Comparison of ENCODE assay signal across 1 cellular context in the genomic region with DNA sequence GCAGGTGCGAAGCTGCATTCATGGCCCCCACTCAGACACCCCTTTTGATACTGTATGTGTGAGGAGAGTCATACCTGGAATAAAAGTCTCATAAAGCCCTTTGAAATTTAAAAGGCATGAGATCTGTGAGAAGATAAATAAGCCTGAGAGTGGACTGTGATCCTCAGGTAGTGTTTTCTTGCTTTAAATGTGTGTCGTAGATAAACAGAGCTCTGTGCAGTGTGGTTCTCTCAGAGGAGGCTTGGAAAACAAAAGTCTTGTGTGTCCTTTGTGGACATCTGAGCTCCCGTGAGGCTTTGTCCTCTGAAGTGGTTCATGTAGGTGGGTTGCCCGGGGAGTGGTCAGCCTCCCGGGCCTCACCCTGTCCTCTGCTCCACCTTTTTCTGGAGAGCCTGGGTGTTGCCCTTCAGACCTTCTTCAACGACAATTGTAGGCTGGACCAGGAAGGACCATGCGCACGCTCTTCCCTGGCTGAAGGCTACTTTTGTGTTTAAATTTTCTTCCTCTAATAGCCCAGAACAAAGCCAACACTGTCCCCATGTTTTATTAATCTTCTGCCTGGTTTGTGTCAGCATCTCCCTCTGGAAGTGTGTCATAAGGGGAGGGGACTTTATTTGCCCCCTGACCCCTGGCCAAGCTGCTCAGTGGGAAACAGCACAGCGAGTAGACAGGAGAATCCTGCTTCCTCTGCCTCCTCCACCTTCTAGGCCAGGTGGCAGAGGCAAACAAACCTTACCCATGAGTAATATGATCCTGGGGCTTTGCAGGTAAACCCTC.
TF ChIP-seq lines count a peak whose summit lies in the region.

No MANE protein-coding gene starts in this region.

TF ChIP-seq in HepG2, 621 proteins besides CTCF, POLR2A, EP300 and RAD21 (continued from another document and continues in another):
- TF ChIP-seq, protein P1, sequence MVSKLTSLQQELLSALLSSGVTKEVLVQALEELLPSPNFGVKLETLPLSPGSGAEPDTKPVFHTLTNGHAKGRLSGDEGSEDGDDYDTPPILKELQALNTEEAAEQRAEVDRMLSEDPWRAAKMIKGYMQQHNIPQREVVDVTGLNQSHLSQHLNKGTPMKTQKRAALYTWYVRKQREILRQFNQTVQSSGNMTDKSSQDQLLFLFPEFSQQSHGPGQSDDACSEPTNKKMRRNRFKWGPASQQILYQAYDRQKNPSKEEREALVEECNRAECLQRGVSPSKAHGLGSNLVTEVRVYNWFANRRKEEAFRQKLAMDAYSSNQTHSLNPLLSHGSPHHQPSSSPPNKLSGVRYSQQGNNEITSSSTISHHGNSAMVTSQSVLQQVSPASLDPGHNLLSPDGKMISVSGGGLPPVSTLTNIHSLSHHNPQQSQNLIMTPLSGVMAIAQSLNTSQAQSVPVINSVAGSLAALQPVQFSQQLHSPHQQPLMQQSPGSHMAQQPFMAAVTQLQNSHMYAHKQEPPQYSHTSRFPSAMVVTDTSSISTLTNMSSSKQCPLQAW (CRISPR knock-in tag; IDR thresholded peaks at IDR 0.05): peak; percentile 23
- TF ChIP-seq, protein P2, sequence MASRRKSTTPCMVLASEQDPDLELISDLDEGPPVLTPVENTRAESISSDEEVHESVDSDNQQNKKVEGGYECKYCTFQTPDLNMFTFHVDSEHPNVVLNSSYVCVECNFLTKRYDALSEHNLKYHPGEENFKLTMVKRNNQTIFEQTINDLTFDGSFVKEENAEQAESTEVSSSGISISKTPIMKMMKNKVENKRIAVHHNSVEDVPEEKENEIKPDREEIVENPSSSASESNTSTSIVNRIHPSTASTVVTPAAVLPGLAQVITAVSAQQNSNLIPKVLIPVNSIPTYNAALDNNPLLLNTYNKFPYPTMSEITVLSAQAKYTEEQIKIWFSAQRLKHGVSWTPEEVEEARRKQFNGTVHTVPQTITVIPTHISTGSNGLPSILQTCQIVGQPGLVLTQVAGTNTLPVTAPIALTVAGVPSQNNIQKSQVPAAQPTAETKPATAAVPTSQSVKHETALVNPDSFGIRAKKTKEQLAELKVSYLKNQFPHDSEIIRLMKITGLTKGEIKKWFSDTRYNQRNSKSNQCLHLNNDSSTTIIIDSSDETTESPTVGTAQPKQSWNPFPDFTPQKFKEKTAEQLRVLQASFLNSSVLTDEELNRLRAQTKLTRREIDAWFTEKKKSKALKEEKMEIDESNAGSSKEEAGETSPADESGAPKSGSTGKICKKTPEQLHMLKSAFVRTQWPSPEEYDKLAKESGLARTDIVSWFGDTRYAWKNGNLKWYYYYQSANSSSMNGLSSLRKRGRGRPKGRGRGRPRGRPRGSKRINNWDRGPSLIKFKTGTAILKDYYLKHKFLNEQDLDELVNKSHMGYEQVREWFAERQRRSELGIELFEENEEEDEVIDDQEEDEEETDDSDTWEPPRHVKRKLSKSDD (CRISPR knock-in tag; IDR thresholded peaks at IDR 0.05; ENCODE audit: low read depth): no peak
- TF ChIP-seq ZNF17 (CRISPR knock-in tag; IDR thresholded peaks at IDR 0.05) (no peak), ZNF569 (CRISPR knock-in tag; IDR thresholded peaks at IDR 0.05; ENCODE audit: borderline replicate concordance) (no peak; the same call in 1 of the 2 replicates), SAP130 (CRISPR knock-in tag; IDR thresholded peaks at IDR 0.05; ENCODE audit: low read depth) (peak; percentile 75), PRMT3 (CRISPR knock-in tag; IDR thresholded peaks at IDR 0.05; ENCODE audit: borderline replicate concordance, low read depth) (no peak; the same call in 1 of the 2 replicates), KDM5A (IDR thresholded peaks at IDR 0.05; ENCODE audit: borderline replicate concordance, low read length) (0 out of 2 replicates have a peak, but pooled peaks have one; percentile 15), HNF4G (IDR thresholded peaks at IDR 0.05; ENCODE audit: borderline replicate concordance, low read depth, low read length) (peak; percentile 79), HNF4G (CRISPR knock-in tag; IDR thresholded peaks at IDR 0.05; ENCODE audit: borderline replicate concordance, low read depth) (peak; percentile 78; the same call in 1 of the 2 replicates), EED (CRISPR knock-in tag; IDR thresholded peaks at IDR 0.05) (no peak), KDM5B (CRISPR knock-in tag; IDR thresholded peaks at IDR 0.05; ENCODE audit: borderline replicate concordance) (no peak), ZNF670 (CRISPR knock-in tag; IDR thresholded peaks at IDR 0.05; ENCODE audit: borderline replicate concordance) (no peak), NR2F1 (CRISPR knock-in tag; IDR thresholded peaks at IDR 0.05) (peak in 1 of 2 experiments; percentile 60; a peak in 2 of 4 replicates), RFX3 (CRISPR knock-in tag; IDR thresholded peaks at IDR 0.05) (no peak), ZNF251 (CRISPR knock-in tag; IDR thresholded peaks at IDR 0.05) (no peak), ZBTB42 (CRISPR knock-in tag; IDR thresholded peaks at IDR 0.05) (no peak), ZNF878 (CRISPR knock-in tag; IDR thresholded peaks at IDR 0.05) (peak; percentile 48), MAZ (IDR thresholded peaks at IDR 0.05; ENCODE audit: borderline replicate concordance, low read depth, low read length) (no peak), MAZ (CRISPR knock-in tag; IDR thresholded peaks at IDR 0.05; ENCODE audit: low read depth) (no peak; the same call in 1 of the 2 replicates), PRPF4 (IDR thresholded peaks at IDR 0.05; ENCODE audit: low read depth, low read length, poor library complexity, severe bottlenecking) (no peak), ZFYVE20 (CRISPR knock-in tag; IDR thresholded peaks at IDR 0.05; ENCODE audit: borderline replicate concordance, low read depth) (no peak), ZNF530 (CRISPR knock-in tag; IDR thresholded peaks at IDR 0.05; ENCODE audit: low read depth) (no peak), ZNF292 (CRISPR knock-in tag; IDR thresholded peaks at IDR 0.05; ENCODE audit: borderline replicate concordance, low read depth) (peak; percentile 79; the same call in 1 of the 2 replicates), KDM4B (CRISPR knock-in tag; IDR thresholded peaks at IDR 0.05) (no peak), JUN (CRISPR knock-in tag; IDR thresholded peaks at IDR 0.05) (no peak), ZNF737 (CRISPR knock-in tag; IDR thresholded peaks at IDR 0.05; ENCODE audit: borderline replicate concordance) (no peak), ZNF547 (CRISPR knock-in tag; IDR thresholded peaks at IDR 0.05) (no peak), ZNF788 (CRISPR knock-in tag; IDR thresholded peaks at IDR 0.05; ENCODE audit: borderline replicate concordance) (no peak; the same call in 1 of the 2 replicates), ZNF431 (CRISPR knock-in tag; IDR thresholded peaks at IDR 0.05; ENCODE audit: borderline replicate concordance, low read depth) (peak; percentile 49; the same call in 1 of the 2 replicates), ARID2 (CRISPR knock-in tag; IDR thresholded peaks at IDR 0.05; ENCODE audit: borderline replicate concordance) (no peak), ZNF761 (CRISPR knock-in tag; conservative IDR thresholded peaks at IDR 0.05) (no peak), HMGA1 (CRISPR knock-in tag; conservative IDR thresholded peaks at IDR 0.05) (no peak), ARNT2 (CRISPR knock-in tag; IDR thresholded peaks at IDR 0.05; ENCODE audit: low read depth) (peak; percentile 70; the same call in 1 of the 2 replicates), ZNF10 (CRISPR knock-in tag; IDR thresholded peaks at IDR 0.05; ENCODE audit: borderline replicate concordance, low read depth) (no peak), PPARG (CRISPR knock-in tag; conservative IDR thresholded peaks at IDR 0.05) (peak; percentile 65), ATRX (CRISPR knock-in tag; IDR thresholded peaks at IDR 0.05; ENCODE audit: borderline replicate concordance) (no peak), ZSCAN12 (CRISPR knock-in tag; IDR thresholded peaks at IDR 0.05) (no peak), RBM39 (IDR thresholded peaks at IDR 0.05; ENCODE audit: low read depth, low read length, poor library complexity, severe bottlenecking) (no peak), TOE1 (CRISPR knock-in tag; IDR thresholded peaks at IDR 0.05) (peak; percentile 55; the same call in 1 of the 2 replicates), ZNF546 (CRISPR knock-in tag; conservative IDR thresholded peaks at IDR 0.05) (no peak), ZNF121 (CRISPR knock-in tag; IDR thresholded peaks at IDR 0.05) (no peak), ZNF790 (CRISPR knock-in tag; IDR thresholded peaks at IDR 0.05; ENCODE audit: borderline replicate concordance) (no peak), ZNF337 (CRISPR knock-in tag; IDR thresholded peaks at IDR 0.05; ENCODE audit: borderline replicate concordance, low read depth) (no peak)
- TF ChIP-seq, protein P3, sequence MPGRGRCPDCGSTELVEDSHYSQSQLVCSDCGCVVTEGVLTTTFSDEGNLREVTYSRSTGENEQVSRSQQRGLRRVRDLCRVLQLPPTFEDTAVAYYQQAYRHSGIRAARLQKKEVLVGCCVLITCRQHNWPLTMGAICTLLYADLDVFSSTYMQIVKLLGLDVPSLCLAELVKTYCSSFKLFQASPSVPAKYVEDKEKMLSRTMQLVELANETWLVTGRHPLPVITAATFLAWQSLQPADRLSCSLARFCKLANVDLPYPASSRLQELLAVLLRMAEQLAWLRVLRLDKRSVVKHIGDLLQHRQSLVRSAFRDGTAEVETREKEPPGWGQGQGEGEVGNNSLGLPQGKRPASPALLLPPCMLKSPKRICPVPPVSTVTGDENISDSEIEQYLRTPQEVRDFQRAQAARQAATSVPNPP (CRISPR knock-in tag; IDR thresholded peaks at IDR 0.05): no peak
- TF ChIP-seq, protein P4, sequence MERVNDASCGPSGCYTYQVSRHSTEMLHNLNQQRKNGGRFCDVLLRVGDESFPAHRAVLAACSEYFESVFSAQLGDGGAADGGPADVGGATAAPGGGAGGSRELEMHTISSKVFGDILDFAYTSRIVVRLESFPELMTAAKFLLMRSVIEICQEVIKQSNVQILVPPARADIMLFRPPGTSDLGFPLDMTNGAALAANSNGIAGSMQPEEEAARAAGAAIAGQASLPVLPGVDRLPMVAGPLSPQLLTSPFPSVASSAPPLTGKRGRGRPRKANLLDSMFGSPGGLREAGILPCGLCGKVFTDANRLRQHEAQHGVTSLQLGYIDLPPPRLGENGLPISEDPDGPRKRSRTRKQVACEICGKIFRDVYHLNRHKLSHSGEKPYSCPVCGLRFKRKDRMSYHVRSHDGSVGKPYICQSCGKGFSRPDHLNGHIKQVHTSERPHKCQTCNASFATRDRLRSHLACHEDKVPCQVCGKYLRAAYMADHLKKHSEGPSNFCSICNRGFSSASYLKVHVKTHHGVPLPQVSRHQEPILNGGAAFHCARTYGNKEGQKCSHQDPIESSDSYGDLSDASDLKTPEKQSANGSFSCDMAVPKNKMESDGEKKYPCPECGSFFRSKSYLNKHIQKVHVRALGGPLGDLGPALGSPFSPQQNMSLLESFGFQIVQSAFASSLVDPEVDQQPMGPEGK (CRISPR knock-in tag; IDR thresholded peaks at IDR 0.05): peak; percentile 83
- TF ChIP-seq, protein P5, sequence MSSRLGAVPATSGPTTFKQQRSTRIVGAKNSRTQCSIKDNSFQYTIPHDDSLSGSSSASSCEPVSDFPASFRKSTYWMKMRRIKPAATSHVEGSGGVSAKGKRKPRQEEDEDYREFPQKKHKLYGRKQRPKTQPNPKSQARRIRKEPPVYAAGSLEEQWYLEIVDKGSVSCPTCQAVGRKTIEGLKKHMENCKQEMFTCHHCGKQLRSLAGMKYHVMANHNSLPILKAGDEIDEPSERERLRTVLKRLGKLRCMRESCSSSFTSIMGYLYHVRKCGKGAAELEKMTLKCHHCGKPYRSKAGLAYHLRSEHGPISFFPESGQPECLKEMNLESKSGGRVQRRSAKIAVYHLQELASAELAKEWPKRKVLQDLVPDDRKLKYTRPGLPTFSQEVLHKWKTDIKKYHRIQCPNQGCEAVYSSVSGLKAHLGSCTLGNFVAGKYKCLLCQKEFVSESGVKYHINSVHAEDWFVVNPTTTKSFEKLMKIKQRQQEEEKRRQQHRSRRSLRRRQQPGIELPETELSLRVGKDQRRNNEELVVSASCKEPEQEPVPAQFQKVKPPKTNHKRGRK (CRISPR knock-in tag; IDR thresholded peaks at IDR 0.05): no peak
- TF ChIP-seq, protein P6, sequence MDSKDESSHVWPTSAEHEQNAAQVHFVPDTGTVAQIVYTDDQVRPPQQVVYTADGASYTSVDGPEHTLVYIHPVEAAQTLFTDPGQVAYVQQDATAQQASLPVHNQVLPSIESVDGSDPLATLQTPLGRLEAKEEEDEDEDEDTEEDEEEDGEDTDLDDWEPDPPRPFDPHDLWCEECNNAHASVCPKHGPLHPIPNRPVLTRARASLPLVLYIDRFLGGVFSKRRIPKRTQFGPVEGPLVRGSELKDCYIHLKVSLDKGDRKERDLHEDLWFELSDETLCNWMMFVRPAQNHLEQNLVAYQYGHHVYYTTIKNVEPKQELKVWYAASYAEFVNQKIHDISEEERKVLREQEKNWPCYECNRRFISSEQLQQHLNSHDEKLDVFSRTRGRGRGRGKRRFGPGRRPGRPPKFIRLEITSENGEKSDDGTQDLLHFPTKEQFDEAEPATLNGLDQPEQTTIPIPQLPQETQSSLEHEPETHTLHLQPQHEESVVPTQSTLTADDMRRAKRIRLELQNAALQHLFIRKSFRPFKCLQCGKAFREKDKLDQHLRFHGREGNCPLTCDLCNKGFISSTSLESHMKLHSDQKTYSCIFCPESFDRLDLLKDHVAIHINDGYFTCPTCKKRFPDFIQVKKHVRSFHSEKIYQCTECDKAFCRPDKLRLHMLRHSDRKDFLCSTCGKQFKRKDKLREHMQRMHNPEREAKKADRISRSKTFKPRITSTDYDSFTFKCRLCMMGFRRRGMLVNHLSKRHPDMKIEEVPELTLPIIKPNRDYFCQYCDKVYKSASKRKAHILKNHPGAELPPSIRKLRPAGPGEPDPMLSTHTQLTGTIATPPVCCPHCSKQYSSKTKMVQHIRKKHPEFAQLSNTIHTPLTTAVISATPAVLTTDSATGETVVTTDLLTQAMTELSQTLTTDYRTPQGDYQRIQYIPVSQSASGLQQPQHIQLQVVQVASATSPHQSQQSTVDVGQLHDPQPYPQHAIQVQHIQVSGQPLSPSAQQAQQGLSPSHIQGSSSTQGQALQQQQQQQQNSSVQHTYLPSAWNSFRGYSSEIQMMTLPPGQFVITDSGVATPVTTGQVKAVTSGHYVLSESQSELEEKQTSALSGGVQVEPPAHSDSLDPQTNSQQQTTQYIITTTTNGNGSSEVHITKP (CRISPR knock-in tag; IDR thresholded peaks at IDR 0.05; ENCODE audit: low read depth): peak; percentile 66; the same call in 1 of the 2 replicates
- TF ChIP-seq, protein P7, sequence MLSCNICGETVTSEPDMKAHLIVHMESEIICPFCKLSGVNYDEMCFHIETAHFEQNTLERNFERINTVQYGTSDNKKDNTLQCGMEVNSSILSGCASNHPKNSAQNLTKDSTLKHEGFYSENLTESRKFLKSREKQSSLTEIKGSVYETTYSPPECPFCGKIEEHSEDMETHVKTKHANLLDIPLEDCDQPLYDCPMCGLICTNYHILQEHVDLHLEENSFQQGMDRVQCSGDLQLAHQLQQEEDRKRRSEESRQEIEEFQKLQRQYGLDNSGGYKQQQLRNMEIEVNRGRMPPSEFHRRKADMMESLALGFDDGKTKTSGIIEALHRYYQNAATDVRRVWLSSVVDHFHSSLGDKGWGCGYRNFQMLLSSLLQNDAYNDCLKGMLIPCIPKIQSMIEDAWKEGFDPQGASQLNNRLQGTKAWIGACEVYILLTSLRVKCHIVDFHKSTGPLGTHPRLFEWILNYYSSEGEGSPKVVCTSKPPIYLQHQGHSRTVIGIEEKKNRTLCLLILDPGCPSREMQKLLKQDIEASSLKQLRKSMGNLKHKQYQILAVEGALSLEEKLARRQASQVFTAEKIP (CRISPR knock-in tag; IDR thresholded peaks at IDR 0.05; ENCODE audit: borderline replicate concordance): no peak
